In genomic region chr2:88053301-88053700, GRCh38 we compare ENCODE assay signal across 10 cellular contexts. TPM values are rescaled to one million over a fixed set of nuclear protein-coding genes. Genes with fewer than 3 reads are reported as not detected.
DNase-seq lines count a peak whose midpoint lies in the region; ATAC-seq and TF ChIP-seq lines count a peak whose summit lies in the region.
"Had no signal": no experiment of that assay in that cellular context is flagged by ENCODE, and none has a peak within 500 bp of the region (broad histone marks: within the 10 kb centered on the region; RNA-seq: fewer than 3 reads in every experiment).

No MANE protein-coding gene starts in this region.

- no peak for TF ChIP-seq CTCF in GM23338 (conservative IDR thresholded peaks at IDR 0.05; ENCODE audit: low read depth in 2 of 2)

- H3K27ac ChIP-seq in GM23338 (ENCODE audit: low read depth): peak overlapping the region; percentile 23; the same call in 1 of the 2 replicates
- H3K27ac ChIP-seq in caudate nucleus (ENCODE audit: low read depth, low read length): peak overlapping the region; percentile 59

- peaks cover 3% of the 10 kb centered on the region; the same call in 1 of the 3 replicates for H3K36me3 Mint-ChIP-seq in GM23338 (ENCODE audit: low read depth)
- peaks cover 0 to 7% of the 10 kb centered on the region in 2 donors for H3K36me3 Mint-ChIP-seq in naive B cell

- H3K9me3 Mint-ChIP-seq in GM23338 (peaks cover 2% of the 10 kb centered on the region; the same call in 1 of the 3 replicates), naive B cell (no peaks in the 10 kb centered on the region)

- H3K27ac Mint-ChIP-seq in GM23338: no peak overlapping the region
- peak overlapping the region in 5 of 6 donors; percentile 3 to 99 (median 98) for H3K27ac Mint-ChIP-seq in naive B cell

- H3F3A ChIP-seq in GM23338 (replicated peaks; ENCODE audit: low read depth): no peaks in the 10 kb centered on the region

- H3K4me3 Mint-ChIP-seq in GM23338 (peak overlapping the region; percentile 97; the same call in 1 of the 3 replicates), naive B cell (peak overlapping the region in 7 of 8 donors; percentile 22 to 99 (median 94))

- H3K9me2 ChIP-seq in GM23338 (ENCODE audit: insufficient read depth): no peaks in the 10 kb centered on the region

- no peak overlapping the region for H2AFZ ChIP-seq in GM23338

- DNase-seq in AG08395 (ENCODE audit: low spot score): peak; percentile 52
- no peak for DNase-seq in GM23338 (ENCODE audit: low spot score)
- no peak for DNase-seq in caudate nucleus (lab: John Stamatoyannopoulos, UW)
- no peak for DNase-seq in naive B cell
- no peak for DNase-seq in SW480 (ENCODE audit: low spot score)
- DNase-seq: right cardiac atrium had no signal

- H3K36me3 ChIP-seq in GM23338 (ENCODE audit: insufficient read depth): no peaks in the 10 kb centered on the region

- H3K4me2 ChIP-seq in GM23338: no peak overlapping the region

- H3K27me3 Mint-ChIP-seq in GM23338 (ENCODE audit: insufficient read depth, low read depth, poor library complexity): peaks cover 7% of the 10 kb centered on the region
- no peaks in the 10 kb centered on the region for H3K27me3 Mint-ChIP-seq in naive B cell

- ATAC-seq in GM23338: no peak
- no peak for ATAC-seq in naive B cell (ENCODE audit: low read depth in 2 of 2)
- no peak for ATAC-seq in GM21423 (IDR thresholded peaks at IDR 0.05; ENCODE audit: unreplicated experiment)
- no peak for ATAC-seq in GM18520 (IDR thresholded peaks at IDR 0.05; ENCODE audit: unreplicated experiment)
- no peak for ATAC-seq in HG02610 (IDR thresholded peaks at IDR 0.05; ENCODE audit: unreplicated experiment)

- H3K4me1 ChIP-seq in GM23338 (ENCODE audit: insufficient read depth): peaks cover 11% of the 10 kb centered on the region

- no peaks in the 10 kb centered on the region for H3K27me3 ChIP-seq in GM23338 (ENCODE audit: insufficient read depth)

- H3K79me2 ChIP-seq in GM23338 (replicated peaks; ENCODE audit: insufficient read depth): peaks cover 29% of the 10 kb centered on the region

- H3K4me1 Mint-ChIP-seq in GM23338 (peaks cover 20% of the 10 kb centered on the region), naive B cell (peaks cover 34 to 60% (median 34%) of the 10 kb centered on the region in 3 donors)

- H4K20me1 ChIP-seq in GM23338 (replicated peaks; ENCODE audit: insufficient read depth): peaks cover 5% of the 10 kb centered on the region; the same call in 1 of the 2 replicates

- H3K4me3 ChIP-seq in GM23338: no peak overlapping the region

TF ChIP-seq in GM23338, 12 proteins besides CTCF, POLR2A, EP300 and RAD21:
- TF ChIP-seq, protein P1, sequence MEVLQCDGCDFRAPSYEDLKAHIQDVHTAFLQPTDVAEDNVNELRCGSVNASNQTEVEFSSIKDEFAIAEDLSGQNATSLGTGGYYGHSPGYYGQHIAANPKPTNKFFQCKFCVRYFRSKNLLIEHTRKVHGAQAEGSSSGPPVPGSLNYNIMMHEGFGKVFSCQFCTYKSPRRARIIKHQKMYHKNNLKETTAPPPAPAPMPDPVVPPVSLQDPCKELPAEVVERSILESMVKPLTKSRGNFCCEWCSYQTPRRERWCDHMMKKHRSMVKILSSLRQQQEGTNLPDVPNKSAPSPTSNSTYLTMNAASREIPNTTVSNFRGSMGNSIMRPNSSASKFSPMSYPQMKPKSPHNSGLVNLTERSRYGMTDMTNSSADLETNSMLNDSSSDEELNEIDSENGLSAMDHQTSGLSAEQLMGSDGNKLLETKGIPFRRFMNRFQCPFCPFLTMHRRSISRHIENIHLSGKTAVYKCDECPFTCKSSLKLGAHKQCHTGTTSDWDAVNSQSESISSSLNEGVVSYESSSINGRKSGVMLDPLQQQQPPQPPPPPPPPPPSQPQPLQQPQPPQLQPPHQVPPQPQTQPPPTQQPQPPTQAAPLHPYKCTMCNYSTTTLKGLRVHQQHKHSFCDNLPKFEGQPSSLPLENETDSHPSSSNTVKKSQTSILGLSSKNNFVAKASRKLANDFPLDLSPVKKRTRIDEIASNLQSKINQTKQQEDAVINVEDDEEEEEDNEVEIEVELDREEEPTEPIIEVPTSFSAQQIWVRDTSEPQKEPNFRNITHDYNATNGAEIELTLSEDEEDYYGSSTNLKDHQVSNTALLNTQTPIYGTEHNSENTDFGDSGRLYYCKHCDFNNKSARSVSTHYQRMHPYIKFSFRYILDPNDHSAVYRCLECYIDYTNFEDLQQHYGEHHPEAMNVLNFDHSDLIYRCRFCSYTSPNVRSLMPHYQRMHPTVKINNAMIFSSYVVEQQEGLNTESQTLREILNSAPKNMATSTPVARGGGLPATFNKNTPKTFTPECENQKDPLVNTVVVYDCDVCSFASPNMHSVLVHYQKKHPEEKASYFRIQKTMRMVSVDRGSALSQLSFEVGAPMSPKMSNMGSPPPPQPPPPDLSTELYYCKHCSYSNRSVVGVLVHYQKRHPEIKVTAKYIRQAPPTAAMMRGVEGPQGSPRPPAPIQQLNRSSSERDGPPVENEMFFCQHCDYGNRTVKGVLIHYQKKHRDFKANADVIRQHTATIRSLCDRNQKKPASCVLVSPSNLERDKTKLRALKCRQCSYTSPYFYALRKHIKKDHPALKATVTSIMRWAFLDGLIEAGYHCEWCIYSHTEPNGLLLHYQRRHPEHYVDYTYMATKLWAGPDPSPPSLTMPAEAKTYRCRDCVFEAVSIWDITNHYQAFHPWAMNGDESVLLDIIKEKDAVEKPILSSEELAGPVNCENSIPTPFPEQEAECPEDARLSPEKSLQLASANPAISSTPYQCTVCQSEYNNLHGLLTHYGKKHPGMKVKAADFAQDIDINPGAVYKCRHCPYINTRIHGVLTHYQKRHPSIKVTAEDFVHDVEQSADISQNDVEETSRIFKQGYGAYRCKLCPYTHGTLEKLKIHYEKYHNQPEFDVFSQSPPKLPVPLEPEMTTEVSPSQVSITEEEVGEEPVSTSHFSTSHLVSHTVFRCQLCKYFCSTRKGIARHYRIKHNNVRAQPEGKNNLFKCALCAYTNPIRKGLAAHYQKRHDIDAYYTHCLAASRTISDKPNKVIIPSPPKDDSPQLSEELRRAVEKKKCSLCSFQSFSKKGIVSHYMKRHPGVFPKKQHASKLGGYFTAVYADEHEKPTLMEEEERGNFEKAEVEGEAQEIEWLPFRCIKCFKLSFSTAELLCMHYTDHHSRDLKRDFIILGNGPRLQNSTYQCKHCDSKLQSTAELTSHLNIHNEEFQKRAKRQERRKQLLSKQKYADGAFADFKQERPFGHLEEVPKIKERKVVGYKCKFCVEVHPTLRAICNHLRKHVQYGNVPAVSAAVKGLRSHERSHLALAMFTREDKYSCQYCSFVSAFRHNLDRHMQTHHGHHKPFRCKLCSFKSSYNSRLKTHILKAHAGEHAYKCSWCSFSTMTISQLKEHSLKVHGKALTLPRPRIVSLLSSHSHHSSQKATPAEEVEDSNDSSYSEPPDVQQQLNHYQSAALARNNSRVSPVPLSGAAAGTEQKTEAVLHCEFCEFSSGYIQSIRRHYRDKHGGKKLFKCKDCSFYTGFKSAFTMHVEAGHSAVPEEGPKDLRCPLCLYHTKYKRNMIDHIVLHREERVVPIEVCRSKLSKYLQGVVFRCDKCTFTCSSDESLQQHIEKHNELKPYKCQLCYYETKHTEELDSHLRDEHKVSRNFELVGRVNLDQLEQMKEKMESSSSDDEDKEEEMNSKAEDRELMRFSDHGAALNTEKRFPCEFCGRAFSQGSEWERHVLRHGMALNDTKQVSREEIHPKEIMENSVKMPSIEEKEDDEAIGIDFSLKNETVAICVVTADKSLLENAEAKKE (CRISPR knock-in tag; IDR thresholded peaks at IDR 0.05): no peak
- TF ChIP-seq, protein P2, sequence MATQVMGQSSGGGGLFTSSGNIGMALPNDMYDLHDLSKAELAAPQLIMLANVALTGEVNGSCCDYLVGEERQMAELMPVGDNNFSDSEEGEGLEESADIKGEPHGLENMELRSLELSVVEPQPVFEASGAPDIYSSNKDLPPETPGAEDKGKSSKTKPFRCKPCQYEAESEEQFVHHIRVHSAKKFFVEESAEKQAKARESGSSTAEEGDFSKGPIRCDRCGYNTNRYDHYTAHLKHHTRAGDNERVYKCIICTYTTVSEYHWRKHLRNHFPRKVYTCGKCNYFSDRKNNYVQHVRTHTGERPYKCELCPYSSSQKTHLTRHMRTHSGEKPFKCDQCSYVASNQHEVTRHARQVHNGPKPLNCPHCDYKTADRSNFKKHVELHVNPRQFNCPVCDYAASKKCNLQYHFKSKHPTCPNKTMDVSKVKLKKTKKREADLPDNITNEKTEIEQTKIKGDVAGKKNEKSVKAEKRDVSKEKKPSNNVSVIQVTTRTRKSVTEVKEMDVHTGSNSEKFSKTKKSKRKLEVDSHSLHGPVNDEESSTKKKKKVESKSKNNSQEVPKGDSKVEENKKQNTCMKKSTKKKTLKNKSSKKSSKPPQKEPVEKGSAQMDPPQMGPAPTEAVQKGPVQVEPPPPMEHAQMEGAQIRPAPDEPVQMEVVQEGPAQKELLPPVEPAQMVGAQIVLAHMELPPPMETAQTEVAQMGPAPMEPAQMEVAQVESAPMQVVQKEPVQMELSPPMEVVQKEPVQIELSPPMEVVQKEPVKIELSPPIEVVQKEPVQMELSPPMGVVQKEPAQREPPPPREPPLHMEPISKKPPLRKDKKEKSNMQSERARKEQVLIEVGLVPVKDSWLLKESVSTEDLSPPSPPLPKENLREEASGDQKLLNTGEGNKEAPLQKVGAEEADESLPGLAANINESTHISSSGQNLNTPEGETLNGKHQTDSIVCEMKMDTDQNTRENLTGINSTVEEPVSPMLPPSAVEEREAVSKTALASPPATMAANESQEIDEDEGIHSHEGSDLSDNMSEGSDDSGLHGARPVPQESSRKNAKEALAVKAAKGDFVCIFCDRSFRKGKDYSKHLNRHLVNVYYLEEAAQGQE (IDR thresholded peaks at IDR 0.05; ENCODE audit: unreplicated experiment): no peak
- no peak for TF ChIP-seq ZNF114 (CRISPR knock-in tag; IDR thresholded peaks at IDR 0.05)
- no peak for TF ChIP-seq CREB1 (CRISPR knock-in tag; IDR thresholded peaks at IDR 0.05; ENCODE audit: low read depth)
- no peak for TF ChIP-seq EZH2 (IDR thresholded peaks at IDR 0.05; ENCODE audit: low read depth, unreplicated experiment)
- no peak for TF ChIP-seq NANOG (IDR thresholded peaks at IDR 0.05; ENCODE audit: borderline replicate concordance)
- no peak for TF ChIP-seq POLR2AphosphoS5 (IDR thresholded peaks at IDR 0.05; ENCODE audit: low read depth)

RNA-seq across cellular contexts. Expression of gene KRCC1, which starts 2.3 kb away (rescaled TPM):
- 10.3 and 10.5 TPM in 2 replicates for total RNA-seq in GM23338 (2014; rRNA removed; shearing (Covaris generic))
- polyA plus RNA-seq in GM23338 (2016; fragmentation: Nextera tagmentation; extraction: Ambion mirVana) (12.5 and 12.8 TPM in 2 replicates), naive B cell (ENCODE audit: low read depth in 6 of 6) (10 to 100 TPM; 35.8 to 75.8 (median 60.9) TPM)

RNA-seq across cellular contexts. Expression of gene SMYD1, which starts 14.3 kb away (rescaled TPM):
- total RNA-seq in GM23338 (2014; rRNA removed; shearing (Covaris generic)): 0.07 TPM in 1 of 2 replicates, not detected in the other
- polyA plus RNA-seq in GM23338 (2016; fragmentation: Nextera tagmentation; extraction: Ambion mirVana) (0.35 TPM in 1 of 2 replicates, not detected in the other), naive B cell (ENCODE audit: low read depth in 6 of 6) (not detected)
- total RNA-seq: frontal cortex had no signal

RNA-seq across cellular contexts. Expression of gene RNU2-63P, which starts 37.0 kb away (rescaled TPM):
- total RNA-seq in GM23338 (2014; rRNA removed; shearing (Covaris generic)): not detected in 2 replicates
- 2.0 and 2.8 TPM in 2 replicates for polyA plus RNA-seq in GM23338 (2016; fragmentation: Nextera tagmentation; extraction: Ambion mirVana)
- polyA plus RNA-seq in naive B cell (ENCODE audit: low read depth in 6 of 6): 10 to 100 TPM in 2 of 6 donors, 1 to 10 TPM in 1, not detected in 3; 9.0 to 94.7 (median 34.8) TPM
- total RNA-seq: frontal cortex had no signal
- polyA plus RNA-seq: right cardiac atrium had no signal
